In genomic region chr13:113562085-113562749, GRCh38 we compare ENCODE assay signal across 8 cellular contexts. TPM values are rescaled to one million over a fixed set of nuclear protein-coding genes. Genes with fewer than 3 reads are reported as not detected.
DNase-seq lines count a peak whose midpoint lies in the region; TF ChIP-seq lines count a peak whose summit lies in the region.

No MANE protein-coding gene starts in this region.

- DNase-seq in NAMALWA (ENCODE audit: low spot score) (peak; percentile 90), SW480 (ENCODE audit: low spot score) (peak; percentile 73), mammary epithelial cell (peak; percentile 22), islet precursor cell (peak; percentile 91), NCI-H1048 (lab: John Stamatoyannopoulos, UW) (no peak)
- DNase-seq in stimulated activated CD4-positive, alpha-beta T cell treated with anti-CD3 and anti-CD28 coated beads, Interleukin-12 subunit alpha, Interleukin-12 subunit beta, amount 100 ng/mL, for 4 hours, result peak; percentile 25

- H4K20me1 ChIP-seq in mammary epithelial cell (ENCODE audit: insufficient read depth, low read length), result no peaks in the 10 kb centered on the region

- no TSS peak for BruUV-seq in mammary epithelial cell (replicated peaks; lab: Mats Ljungman, UMichigan)

- CTCF ChIA-PET in mammary epithelial cell (lab: Charles Lee; ENCODE audit: low non-redundant PET), result interaction anchor here (0.7 to 0.9 kb wide), 2 partner anchors 73 to 196 kb away, joined by 4 to 7 read pairs; no protein-coding TSS in a partner anchor

- no peaks in the 10 kb centered on the region for H3K4me1 ChIP-seq in mammary epithelial cell (ENCODE audit: insufficient read depth, low read length)

- TF ChIP-seq CTCF in 22Rv1 (IDR thresholded peaks at IDR 0.05), result peak; percentile 89
- peak; percentile 82 for TF ChIP-seq CTCF in GM12873 (IDR thresholded peaks at IDR 0.05; ENCODE audit: insufficient read depth, low read depth, low read length, missing control alignments)
- TF ChIP-seq CTCF in mammary epithelial cell (conservative IDR thresholded peaks at IDR 0.05 in 1 of 2, IDR thresholded peaks at IDR 0.05 in 1 of 2; ENCODE audit: extremely low read depth in 1 of 2, insufficient read depth in 1 of 2, low read depth in 1 of 2, low read length in 2 of 2), result peak; percentile 71 to 80

- no peak overlapping the region for H3K4me3 ChIP-seq in mammary epithelial cell (replicated peaks in 1 of 3; ENCODE audit: insufficient read depth in 1 of 3, low read depth in 2 of 3, low read length in 3 of 3)

- in situ Hi-C loops in mammary epithelial cell (cut with MboI; ENCODE audit: low sequenced_read_pairs in 2 of 2), result no loop called here

- dilution Hi-C loops in mammary epithelial cell (cut with HindIII; ENCODE audit: low sequenced_read_pairs), result loop anchor here (5.0 kb wide), 2 partner anchors 50 kb away; no protein-coding TSS in a partner anchor

- H2AFZ ChIP-seq in mammary epithelial cell (ENCODE audit: low read depth, low read length), result no peak overlapping the region

- H3K9me3 ChIP-seq in mammary epithelial cell (replicated peaks; ENCODE audit: insufficient read depth, low read length), result no peaks in the 10 kb centered on the region

- no peaks in the 10 kb centered on the region for H3K36me3 ChIP-seq in mammary epithelial cell (ENCODE audit: insufficient read depth, low read length)

- no peaks in the 10 kb centered on the region for H3K79me2 ChIP-seq in mammary epithelial cell (ENCODE audit: insufficient read depth, low read length)

- intact Hi-C loops in mammary epithelial cell (cut with micrococcal nuclease), result loop anchor here (1.0 to 10.0 kb wide), 4 partner anchors 104 to 620 kb away; no protein-coding TSS in a partner anchor

- H3K27ac ChIP-seq in 22Rv1 (no peak overlapping the region), mammary epithelial cell (ENCODE audit: insufficient read depth, low read depth, low read length) (no peak overlapping the region)

- no peak overlapping the region for H3K4me2 ChIP-seq in mammary epithelial cell (ENCODE audit: insufficient read depth, low read depth, low read length)

- H3K9ac ChIP-seq in mammary epithelial cell (ENCODE audit: insufficient read depth, low read length), result no peak overlapping the region

- WGBS in mammary epithelial cell (ENCODE audit: low coverage, missing lambda C conversion rate), result 26% methylated on average over 9 of the region's 14 CpGs

- H3K27me3 ChIP-seq in mammary epithelial cell (ENCODE audit: insufficient read depth, low read length), result no peaks in the 10 kb centered on the region

RNA-seq across cellular contexts. Expression of gene TFDP1, which starts 22.3 kb away (rescaled TPM):
- total RNA-seq in mammary epithelial cell, result 100 to 1,000 TPM in 1 of 2 donors, 10 to 100 TPM in 1; 57.8 to 115 TPM
- 136 TPM for polyA plus RNA-seq in mammary epithelial cell
- 112 TPM for polyA minus RNA-seq in mammary epithelial cell
